Comparison of ENCODE assay signal across 32 cellular contexts in the genomic region with DNA sequence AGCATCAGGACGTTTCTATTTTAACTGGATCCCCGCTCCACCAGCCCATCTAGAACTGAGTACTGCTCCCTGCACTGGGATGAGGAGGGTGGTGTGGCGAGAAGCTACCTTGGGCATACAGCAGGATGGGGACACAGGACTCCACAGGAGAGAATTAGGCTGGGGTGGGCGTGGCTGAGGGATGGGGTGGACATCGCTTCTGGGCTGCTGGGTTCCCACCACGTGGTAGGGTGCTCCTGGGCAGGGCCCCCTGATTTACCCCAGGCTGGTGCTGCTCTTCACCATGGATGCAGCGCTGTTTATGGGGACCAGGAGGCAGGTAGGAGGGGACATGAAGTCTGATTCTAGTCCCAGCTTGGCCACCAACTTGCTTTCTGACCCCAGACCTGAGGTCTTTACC. TPM values are rescaled to one million over a fixed set of nuclear protein-coding genes. Genes with fewer than 3 reads are reported as not detected.
DNase-seq lines count a peak whose midpoint lies in the region; ATAC-seq and TF ChIP-seq lines count a peak whose summit lies in the region.
"Had no signal": no experiment of that assay in that cellular context is flagged by ENCODE, and none has a peak within 500 bp of the region (broad histone marks: within the 10 kb centered on the region; RNA-seq: fewer than 3 reads in every experiment).

No MANE protein-coding gene starts in this region.

- peaks cover 85% of the 10 kb centered on the region for H3K36me3 Mint-ChIP-seq in activated CD4-positive, alpha-beta T cell treated with anti-CD3 and anti-CD28 coated beads for 36 hours (ENCODE audit: low read depth)
- H3K36me3 Mint-ChIP-seq in stimulated activated naive CD8-positive, alpha-beta T cell treated with anti-CD3 and anti-CD28 coated beads, Interleukin-15, Interleukin-2, amounts not matched to agents 100 ng/mL and 50 ng/mL, for 24 hours (ENCODE audit: low read depth): peaks cover 77% of the 10 kb centered on the region
- H3K36me3 Mint-ChIP-seq in H9 (ENCODE audit: insufficient read depth in 1 of 3, low read depth in 3 of 3): no peaks in the 10 kb centered on the region

- no peak overlapping the region for H2AFZ ChIP-seq in parathyroid adenoma
- H2AFZ ChIP-seq in H9 (ENCODE audit: low read length): no peak overlapping the region
- H2AFZ ChIP-seq: PC-9 had no signal

- H3K27ac Mint-ChIP-seq in activated CD4-positive, alpha-beta T cell treated with anti-CD3 and anti-CD28 coated beads for 36 hours: peak overlapping the region; percentile 31
- H3K27ac Mint-ChIP-seq in stimulated activated naive CD8-positive, alpha-beta T cell treated with anti-CD3 and anti-CD28 coated beads, Interleukin-15, Interleukin-2, amounts not matched to agents 100 ng/mL and 50 ng/mL, for 24 hours: peak overlapping the region; percentile 52
- no peak overlapping the region for H3K27ac Mint-ChIP-seq in H9
- H3K27ac Mint-ChIP-seq: CD4-positive, CD25-positive, alpha-beta regulatory T cell had no signal

- no peak overlapping the region for H4K8ac ChIP-seq in H9 (replicated peaks; ENCODE audit: insufficient read length, low read depth, low read length)

- H3K27me3 ChIP-seq in parathyroid adenoma (ENCODE audit: control insufficient read depth, insufficient read depth, low read length): no peaks in the 10 kb centered on the region
- no peaks in the 10 kb centered on the region for H3K27me3 ChIP-seq in H9 (ENCODE audit: insufficient read depth, low read length)
- H3K27me3 ChIP-seq: ascending aorta, cardiac muscle cell, right atrium auricular region had no signal

- H3K79me2 ChIP-seq in parathyroid adenoma (peaks cover 37% of the 10 kb centered on the region), H9 (ENCODE audit: insufficient read depth, low read length) (no peaks in the 10 kb centered on the region)

- H3K9me3 Mint-ChIP-seq in activated CD4-positive, alpha-beta T cell treated with anti-CD3 and anti-CD28 coated beads for 36 hours (ENCODE audit: low read depth): no peaks in the 10 kb centered on the region
- no peaks in the 10 kb centered on the region for H3K9me3 Mint-ChIP-seq in stimulated activated naive CD8-positive, alpha-beta T cell treated with anti-CD3 and anti-CD28 coated beads, Interleukin-15, Interleukin-2, amounts not matched to agents 100 ng/mL and 50 ng/mL, for 24 hours
- H3K9me3 Mint-ChIP-seq in H9: no peaks in the 10 kb centered on the region; a peak in 1 of 5 replicates
- H3K9me3 Mint-ChIP-seq: CD4-positive, CD25-positive, alpha-beta regulatory T cell; neural crest cell had no signal

- H4K5ac ChIP-seq in H9 (ENCODE audit: insufficient read length, low read depth, low read length): no peak overlapping the region

- H2BK12ac ChIP-seq in H9 (ENCODE audit: insufficient read length, low read depth, low read length): no peak overlapping the region

- H3K4me2 ChIP-seq in parathyroid adenoma (ENCODE audit: low read length) (no peak overlapping the region), H9 (ENCODE audit: insufficient read depth, insufficient read length, low read length) (no peak overlapping the region)
- H3K4me2 ChIP-seq: PC-9 had no signal

- no peak overlapping the region for H2BK5ac ChIP-seq in H9 (ENCODE audit: insufficient read length, low read length)

- TF ChIP-seq CTCF in parathyroid adenoma (IDR thresholded peaks at IDR 0.05) (no peak), H9 (conservative IDR thresholded peaks at IDR 0.05) (no peak)

- no peak overlapping the region for H3K4me3 ChIP-seq in parathyroid adenoma (ENCODE audit: low read depth, low read length)
- H3K4me3 ChIP-seq: ascending aorta, cardiac muscle cell, PC-9, right atrium auricular region had no signal

- H3K4me1 Mint-ChIP-seq in activated CD4-positive, alpha-beta T cell treated with anti-CD3 and anti-CD28 coated beads for 36 hours: peaks cover 67% of the 10 kb centered on the region
- H3K4me1 Mint-ChIP-seq in stimulated activated naive CD8-positive, alpha-beta T cell treated with anti-CD3 and anti-CD28 coated beads, Interleukin-15, Interleukin-2, amounts not matched to agents 100 ng/mL and 50 ng/mL, for 24 hours (ENCODE audit: low read depth): peaks cover 78% of the 10 kb centered on the region
- H3K4me1 Mint-ChIP-seq in H9: no peaks in the 10 kb centered on the region
- H3K4me1 Mint-ChIP-seq: neural crest cell had no signal

- no peak overlapping the region for H3K4me3 Mint-ChIP-seq in activated CD4-positive, alpha-beta T cell treated with anti-CD3 and anti-CD28 coated beads for 36 hours
- H3K4me3 Mint-ChIP-seq in stimulated activated naive CD8-positive, alpha-beta T cell treated with anti-CD3 and anti-CD28 coated beads, Interleukin-15, Interleukin-2, amounts not matched to agents 100 ng/mL and 50 ng/mL, for 24 hours: no peak overlapping the region
- H3K4me3 Mint-ChIP-seq in H9: no peak overlapping the region
- H3K4me3 Mint-ChIP-seq: activated naive CD8-positive, alpha-beta T cell; CD4-positive, CD25-positive, alpha-beta regulatory T cell; neural crest cell had no signal

- H3K4ac ChIP-seq in H9 (ENCODE audit: low read depth, low read length): no peak overlapping the region

- no peaks in the 10 kb centered on the region for H3K79me1 ChIP-seq in H9 (ENCODE audit: insufficient read depth, low read depth, low read length, poor library complexity, severe bottlenecking)

- no peak overlapping the region for H3K18ac ChIP-seq in H9 (ENCODE audit: insufficient read length, low read depth, low read length)

- H2AK5ac ChIP-seq in H9 (ENCODE audit: insufficient read length, low read length): no peak overlapping the region

- H2BK20ac ChIP-seq in H9 (ENCODE audit: low read depth, low read length, poor library complexity, severe bottlenecking): no peak overlapping the region

- no peaks in the 10 kb centered on the region for H4K20me1 ChIP-seq in H9 (ENCODE audit: control insufficient read depth, insufficient read depth, insufficient read length)

- POLR2A ChIA-PET in activated CD4-positive, alpha-beta T cell treated with anti-CD3 and anti-CD28 coated beads for 36 hours (lab: Charles Lee): interaction anchor here (0.6 to 5.5 kb wide), 5 partner anchors 21 to 313 kb away, joined by 3 to 43 read pairs (median 5); partner anchors contain the start of gene VDR

- no peak overlapping the region for H3K56ac ChIP-seq in H9 (ENCODE audit: insufficient read length, low read depth, low read length)

- no peaks in the 10 kb centered on the region for H3K23me2 ChIP-seq in H9 (ENCODE audit: insufficient read length, low read depth, low read length, poor library complexity, severe bottlenecking)

- H3T11ph ChIP-seq in H9 (ENCODE audit: low read length): no peak overlapping the region

- no peak overlapping the region for H2BK15ac ChIP-seq in H9 (ENCODE audit: low read depth, low read length)

- H3K23ac ChIP-seq in H9 (ENCODE audit: insufficient read length, low read depth, low read length): no peak overlapping the region

- intact Hi-C loops in activated CD4-positive, alpha-beta T cell treated with anti-CD3 and anti-CD28 coated beads for 36 hours (cut with DNase I, micrococcal nuclease): loop anchor here (5.0 kb wide), 3 partner anchors 39 to 99 kb away; partner anchors contain the start of genes TMEM106C (in 1 of the 2) and VDR (in 1 of the 2)

- H3K9ac ChIP-seq in parathyroid adenoma (no peak overlapping the region), H9 (ENCODE audit: extremely low read depth, insufficient read length, low read length) (no peak overlapping the region)

- no peak overlapping the region for H3K14ac ChIP-seq in H9 (ENCODE audit: insufficient read depth, low read length)

- H2BK120ac ChIP-seq in H9 (ENCODE audit: low read depth, low read length, poor library complexity, severe bottlenecking): no peak overlapping the region

- no CpG with 5 or more reads among the region's 7 CpGs for WGBS in H9 (ENCODE audit: extremely low coverage, insufficient read length, low lambda C conversion rate)

- ATAC-seq in activated CD4-positive, alpha-beta T cell treated with anti-CD3 and anti-CD28 coated beads for 36 hours: no peak
- no peak for ATAC-seq in stimulated activated naive CD8-positive, alpha-beta T cell treated with anti-CD3 and anti-CD28 coated beads, Interleukin-15, Interleukin-2, amounts not matched to agents 100 U/mL and 50 U/mL, for 24 hours
- ATAC-seq: activated CD4-positive, CD25-positive, alpha-beta regulatory T cell treated with anti-CD3 and anti-CD28 coated beads, Interleukin-2, amount 50 U/mL, for 24 hours; left lobe of liver; SK-N-SH treated with all-trans-retinoic acid at 6 μM for 48 hours had no signal

- no peak overlapping the region for H4K91ac ChIP-seq in H9 (ENCODE audit: insufficient read length, low read depth, low read length)

- H3K9me3 ChIP-seq in parathyroid adenoma (ENCODE audit: control insufficient read depth, low read length) (no peaks in the 10 kb centered on the region), H9 (ENCODE audit: control insufficient read depth, low read depth, low read length) (no peaks in the 10 kb centered on the region)
- H3K9me3 ChIP-seq: ascending aorta, right atrium auricular region had no signal

- no peaks in the 10 kb centered on the region for H3K27me3 Mint-ChIP-seq in activated CD4-positive, alpha-beta T cell treated with anti-CD3 and anti-CD28 coated beads for 36 hours
- H3K27me3 Mint-ChIP-seq in stimulated activated naive CD8-positive, alpha-beta T cell treated with anti-CD3 and anti-CD28 coated beads, Interleukin-15, Interleukin-2, amounts not matched to agents 100 ng/mL and 50 ng/mL, for 24 hours: no peaks in the 10 kb centered on the region
- peaks cover 5% of the 10 kb centered on the region for H3K27me3 Mint-ChIP-seq in H9 (ENCODE audit: low read depth)
- H3K27me3 Mint-ChIP-seq: activated naive CD8-positive, alpha-beta T cell; CD4-positive, CD25-positive, alpha-beta regulatory T cell had no signal

- H3K4me1 ChIP-seq in parathyroid adenoma (peaks cover 49% of the 10 kb centered on the region), H9 (ENCODE audit: insufficient read depth, low read length) (no peaks in the 10 kb centered on the region)

- DNase-seq in activated CD4-positive, alpha-beta T cell treated with anti-CD3 and anti-CD28 coated beads for 36 hours: no peak
- DNase-seq in activated CD4-positive, alpha-beta T cell treated with anti-CD3 and anti-CD28 coated beads for 1 hour: no peak
- no peak for DNase-seq in stimulated activated naive CD8-positive, alpha-beta T cell treated with anti-CD3 and anti-CD28 coated beads, Interleukin-15, Interleukin-2, amounts not matched to agents 100 U/mL and 50 U/mL, for 24 hours
- DNase-seq in H9: no peak
- DNase-seq in NCI-H187 treated with DMSO at 0.1 percent for 48 hours (lab: John Stamatoyannopoulos, UW): no peak
- no peak for DNase-seq in KG1 (lab: John Stamatoyannopoulos, UW)
- DNase-seq: 8988T; activated T-cell treated with anti-CD3 and anti-CD28 coated beads, Interleukin-2, amount 50 U/mL, for 1 hour; Calu3; CD4-positive, CD25-positive, alpha-beta regulatory T cell; DND-41; effector memory CD4-positive, alpha-beta T cell; GF-D8; Kasumi-1; mesenchymal stem cell; NCI-H1436; NCI-H2081 treated with DMSO at 0.1 percent for 48 hours; NCI-H2227 treated with DMSO at 0.1 percent for 48 hours; PC-9; Right ventricle myocardium superior; T-helper 2 cell; trophoblast cell had no signal

- no peaks in the 10 kb centered on the region for H3K36me3 ChIP-seq in parathyroid adenoma (ENCODE audit: control insufficient read depth, insufficient read depth, low read length)
- H3K36me3 ChIP-seq: cardiac muscle cell, right atrium auricular region had no signal

- CTCF ChIA-PET in activated CD4-positive, alpha-beta T cell treated with anti-CD3 and anti-CD28 coated beads for 36 hours (lab: Charles Lee): interaction anchor here (0.8 to 1.6 kb wide), 5 partner anchors 18 to 157 kb away, joined by 3 to 5 read pairs (median 3); partner anchors contain the start of genes RPAP3 and VDR

- peak overlapping the region; percentile 5 for H3K27ac ChIP-seq in parathyroid adenoma
- H3K27ac ChIP-seq in H9 (ENCODE audit: insufficient read length, low read depth, low read length): no peak overlapping the region
- H3K27ac ChIP-seq: ascending aorta, cardiac muscle cell, PC-9, right atrium auricular region had no signal

RNA-seq across cellular contexts. Expression of gene VDR, which starts 41.9 kb away (rescaled TPM):
- 100 to 1,000 TPM; 108 to 124 TPM for total RNA-seq in activated CD4-positive, alpha-beta T cell treated with anti-CD3 and anti-CD28 coated beads for 36 hours
- 0.61 and 0.70 TPM in 2 replicates for total RNA-seq in H9 (2021)
- total RNA-seq: cardiac muscle cell, neural crest cell had no signal

RNA-seq across cellular contexts. Expression of gene HDAC7, which starts 43.2 kb away (rescaled TPM):
- 100 to 1,000 TPM; 331 to 385 TPM for total RNA-seq in activated CD4-positive, alpha-beta T cell treated with anti-CD3 and anti-CD28 coated beads for 36 hours
- 69.3 and 72.1 TPM in 2 replicates for total RNA-seq in H9 (2021)

Comparison
In these comparisons a context has a peak if more than half of its experiments do, and no peak if none do; other contexts are left out.
1. H3K27ac Mint-ChIP-seq: peak in activated CD4-positive, alpha-beta T cell treated with anti-CD3 and anti-CD28 coated beads for 36 hours (single experiment) and stimulated activated naive CD8-positive, alpha-beta T cell treated with anti-CD3 and anti-CD28 coated beads, Interleukin-15, Interleukin-2, amounts not matched to agents 100 ng/mL and 50 ng/mL, for 24 hours (single experiment); none in H9 (0 of 3).
2. RNA of gene VDR, which starts 41.9 kb away (total RNA-seq): 108 to 124 TPM in activated CD4-positive, alpha-beta T cell treated with anti-CD3 and anti-CD28 coated beads for 36 hours; 0.61 to 0.70 TPM in H9; every median in the first group is over 10 times any median in the second.